ENCODE assay signal across 19 cellular contexts in the genomic region with DNA sequence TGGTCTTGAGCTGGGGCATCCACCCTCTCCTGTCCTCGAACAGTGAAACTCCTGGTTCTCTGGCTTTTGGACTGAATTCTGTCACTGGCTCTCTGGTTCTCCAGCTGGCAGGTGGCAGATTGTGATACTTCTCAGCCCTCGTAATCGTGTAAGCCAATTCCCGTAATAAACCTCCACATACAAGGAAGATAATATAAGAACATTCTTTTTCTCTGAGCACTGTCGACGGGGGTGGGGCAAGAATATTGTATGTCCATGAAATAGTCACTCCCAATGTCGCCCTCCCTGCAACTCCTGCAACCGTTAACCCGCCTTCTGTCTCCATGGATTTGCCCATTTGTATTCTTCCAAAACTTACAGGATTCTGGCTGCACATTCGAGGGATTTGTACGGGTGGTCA.
"Had no signal": no experiment of that assay in that cellular context is flagged by ENCODE, and none has a peak within 500 bp of the region (broad histone marks: within the 10 kb centered on the region; RNA-seq: fewer than 3 reads in every experiment).

No MANE protein-coding gene starts in this region.

- H3K27ac ChIP-seq: coronary artery, dorsolateral prefrontal cortex, esophagus muscularis mucosa, foreskin keratinocyte, gastroesophageal sphincter, heart left ventricle, hepatocyte, left lung, lower lobe of right lung had no signal

- DNase-seq: dermis blood vessel endothelial cell; dorsolateral prefrontal cortex; effector CD4-positive, alpha-beta T cell; effector memory CD4-positive, alpha-beta T cell; foreskin keratinocyte; hypothalamus; immature natural killer cell; islet precursor cell; kidney; kidney glomerular epithelial cell; left lung; left ventricle myocardium superior; lower lobe of right lung; naive thymus-derived CD4-positive, alpha-beta T cell had no signal

- H3K27me3 ChIP-seq: hepatocyte, left lung had no signal

- H2AFZ ChIP-seq: hepatocyte had no signal

- H3K4me3 ChIP-seq: coronary artery, dorsolateral prefrontal cortex, esophagus muscularis mucosa, gastroesophageal sphincter, heart left ventricle, hepatocyte, left lung, lower lobe of right lung had no signal

- H3K4me2 ChIP-seq: hepatocyte had no signal

- ATAC-seq: foreskin keratinocyte; gastroesophageal sphincter; heart left ventricle; left lung; left ventricle myocardium superior; lower lobe of right lung; naive thymus-derived CD4-positive, alpha-beta T cell had no signal

- H3K36me3 ChIP-seq: esophagus muscularis mucosa, gastroesophageal sphincter, heart left ventricle, left lung, lower lobe of right lung had no signal

- H3K9me3 ChIP-seq: esophagus muscularis mucosa, heart left ventricle, left lung, lower lobe of right lung had no signal

- H3K4me1 ChIP-seq: foreskin keratinocyte, gastroesophageal sphincter had no signal
